23 cellular contexts compared by ENCODE assay signal in genomic region chr4:153247116-153247490, GRCh38. TPM values are rescaled to one million over a fixed set of nuclear protein-coding genes. Genes with fewer than 3 reads are reported as not detected.
"Had no signal": no experiment of that assay in that cellular context is flagged by ENCODE, and none has a peak within 500 bp of the region (broad histone marks: within the 10 kb centered on the region; RNA-seq: fewer than 3 reads in every experiment).

No MANE protein-coding gene starts in this region.

- ATAC-seq: activated T-helper 17 cell treated with anti-CD3 and anti-CD28 coated beads, Interleukin-2, amount 50 U/mL, for 72 hours; heart right ventricle; lower lobe of right lung; natural killer cell treated with Interleukin-12 subunit alpha and Interleukin-12 subunit beta and Interleukin-15 and Interleukin-18, amount 100 ng/mL, for 72 hours; stimulated activated naive B cell treated with anti-CD40 and anti-IgM and Interleukin-4, amounts not matched to agents 10 μg/mL and 1 μg/mL and 100 μg/mL, for 72 hours had no signal

- FAIRE-seq: astrocyte, bronchial epithelial cell, kidney had no signal

- H3K27me3 ChIP-seq: heart right ventricle, sigmoid colon had no signal

- H3K4me3 Mint-ChIP-seq: activated naive CD8-positive, alpha-beta T cell treated with anti-CD3 and anti-CD28 coated beads for 36 hours; activated T-cell treated with anti-CD3 and anti-CD28 coated beads, Interleukin-2, amount 50 U/mL, for 24 hours; natural killer cell treated with Interleukin-12 subunit alpha and Interleukin-12 subunit beta and Interleukin-15 and Interleukin-18, amount 100 ng/mL, for 72 hours; stimulated activated naive B cell treated with anti-CD40 and anti-IgM and Interleukin-4, amounts not matched to agents 10 μg/mL and 1 μg/mL and 100 μg/mL, for 72 hours had no signal

- H3K27me3 Mint-ChIP-seq: activated naive CD8-positive, alpha-beta T cell treated with anti-CD3 and anti-CD28 coated beads for 36 hours; activated T-cell treated with anti-CD3 and anti-CD28 coated beads, Interleukin-2, amount 50 U/mL, for 24 hours; activated T-helper 17 cell treated with anti-CD3 and anti-CD28 coated beads, Interleukin-2, amount 50 U/mL, for 72 hours; stimulated activated naive B cell treated with anti-CD40 and anti-IgM and Interleukin-4, amounts not matched to agents 10 μg/mL and 1 μg/mL and 100 μg/mL, for 72 hours had no signal

- H3K4me2 ChIP-seq: SK-N-SH, smooth muscle cell had no signal

- H3K4me3 ChIP-seq: coronary artery, heart right ventricle, lower lobe of right lung, sigmoid colon, smooth muscle cell had no signal

- H3K36me3 Mint-ChIP-seq: activated naive CD8-positive, alpha-beta T cell treated with anti-CD3 and anti-CD28 coated beads for 36 hours; natural killer cell treated with Interleukin-12 subunit alpha and Interleukin-12 subunit beta and Interleukin-15 and Interleukin-18, amount 100 ng/mL, for 72 hours; stimulated activated naive B cell treated with anti-CD40 and anti-IgM and Interleukin-4, amounts not matched to agents 10 μg/mL and 1 μg/mL and 100 μg/mL, for 72 hours had no signal

- H3K9me3 Mint-ChIP-seq: activated naive CD8-positive, alpha-beta T cell treated with anti-CD3 and anti-CD28 coated beads for 36 hours; activated T-cell treated with anti-CD3 and anti-CD28 coated beads, Interleukin-2, amount 50 U/mL, for 24 hours; activated T-helper 17 cell treated with anti-CD3 and anti-CD28 coated beads, Interleukin-2, amount 50 U/mL, for 72 hours; natural killer cell treated with Interleukin-12 subunit alpha and Interleukin-12 subunit beta and Interleukin-15 and Interleukin-18, amount 100 ng/mL, for 72 hours; stimulated activated naive B cell treated with anti-CD40 and anti-IgM and Interleukin-4, amounts not matched to agents 10 μg/mL and 1 μg/mL and 100 μg/mL, for 72 hours had no signal

- H3K27ac Mint-ChIP-seq: activated naive CD8-positive, alpha-beta T cell treated with anti-CD3 and anti-CD28 coated beads for 36 hours; activated T-cell treated with anti-CD3 and anti-CD28 coated beads, Interleukin-2, amount 50 U/mL, for 24 hours; activated T-helper 17 cell treated with anti-CD3 and anti-CD28 coated beads, Interleukin-2, amount 50 U/mL, for 72 hours; natural killer cell treated with Interleukin-12 subunit alpha and Interleukin-12 subunit beta and Interleukin-15 and Interleukin-18, amount 100 ng/mL, for 72 hours; stimulated activated naive B cell treated with anti-CD40 and anti-IgM and Interleukin-4, amounts not matched to agents 10 μg/mL and 1 μg/mL and 100 μg/mL, for 72 hours had no signal

- H3K36me3 ChIP-seq: lower lobe of right lung, sigmoid colon had no signal

- H3K9ac ChIP-seq: SK-N-SH had no signal

- DNase-seq: activated CD4-positive, alpha-beta T cell treated with anti-CD3 and anti-CD28 coated beads, Interleukin-2, amount 50 U/mL, for 1 hour; activated CD4-positive, CD25-positive, alpha-beta regulatory T cell treated with anti-CD3 and anti-CD28 coated beads, Interleukin-2, amount 50 U/mL, for 72 hours; activated CD8-positive, alpha-beta memory T cell treated with anti-CD3 and anti-CD28 coated beads for 24 hours; activated CD8-positive, alpha-beta memory T cell treated with anti-CD3 and anti-CD28 coated beads, Interleukin-2, amount 50 U/mL, for 4 hours; activated naive CD8-positive, alpha-beta T cell treated with anti-CD3 and anti-CD28 coated beads for 36 hours; activated T-cell treated with anti-CD3 and anti-CD28 coated beads, Interleukin-2, amount 50 U/mL, for 24 hours; heart right ventricle; kidney; lower lobe of right lung; occipital lobe; posterior cingulate gyrus; sigmoid colon; SK-N-SH; stimulated activated CD4-positive, alpha-beta T cell treated with anti-CD3 and anti-CD28 coated beads, Interleukin-2, amount 100 ng/mL, for 48 hours; stimulated activated CD8-positive, alpha-beta memory T cell treated with anti-CD3 and anti-CD28 coated beads, Interleukin-4, amount 100 ng/mL, for 48 hours; stimulated activated naive B cell treated with anti-CD40 and anti-IgM and Interleukin-4, amounts not matched to agents 10 μg/mL and 1 μg/mL and 100 μg/mL, for 72 hours had no signal

- H3K27ac ChIP-seq: coronary artery, epithelial cell of prostate, heart right ventricle, lower lobe of right lung, sigmoid colon had no signal

- H3K9me3 ChIP-seq: heart right ventricle, lower lobe of right lung, sigmoid colon, SK-N-SH had no signal

RNA-seq across cellular contexts. Expression of gene TRIM2, which starts 42.9 kb away (rescaled TPM):
- total RNA-seq: natural killer cell treated with Interleukin-12 subunit alpha and Interleukin-12 subunit beta and Interleukin-15 and Interleukin-18, amount 100 ng/mL, for 72 hours had no signal
